Comparison of ENCODE assay signal across 9 cellular contexts in genomic region chr9:130137870-130138653, GRCh38. TPM values are rescaled to one million over a fixed set of nuclear protein-coding genes. Genes with fewer than 3 reads are reported as not detected.
DNase-seq lines count a peak whose midpoint lies in the region; ATAC-seq and TF ChIP-seq lines count a peak whose summit lies in the region.
"Had no signal": no experiment of that assay in that cellular context is flagged by ENCODE, and none has a peak within 500 bp of the region (broad histone marks: within the 10 kb centered on the region; RNA-seq: fewer than 3 reads in every experiment).

No MANE protein-coding gene starts in this region.

- no peaks in the 10 kb centered on the region for H4K20me1 ChIP-seq in fibroblast of lung (ENCODE audit: control insufficient read depth, extremely low read depth, insufficient read depth, low read length)

- H3K4me2 ChIP-seq in fibroblast of lung (ENCODE audit: extremely low read depth, insufficient read depth, low read length) = peak overlapping the region; percentile 72
- H3K4me2 ChIP-seq: KMS-11 had no signal

- no peak overlapping the region for H3K9ac ChIP-seq in fibroblast of lung (ENCODE audit: insufficient read depth, low read length)
- H3K9ac ChIP-seq: KMS-11 had no signal

- DNase-seq in GM03348 (ENCODE audit: low spot score) (peak; percentile 91), RWPE2 (ENCODE audit: low spot score) (peak; percentile 84), fibroblast of lung (ENCODE audit: low read depth in 2 of 2) (peak; percentile 95 to 99), NCI-H748 treated with DMSO at 0.1 percent for 48 hours (lab: John Stamatoyannopoulos, UW) (no peak), NCI-H2107 treated with DMSO at 0.1 percent for 48 hours (lab: John Stamatoyannopoulos, UW; ENCODE audit: unreplicated experiment) (no peak)

- H3K36me3 ChIP-seq in RWPE2 (ENCODE audit: low read depth) (0 out of 2 replicates have a peak, but pooled peaks cover 4% of the 10 kb centered on the region), fibroblast of lung (ENCODE audit: control insufficient read depth, insufficient read depth, low read length) (peaks cover 3% of the 10 kb centered on the region), neutrophil (peaks cover 28% of the 10 kb centered on the region)

- H3K4me3 ChIP-seq in RWPE2 (ENCODE audit: severe bottlenecking) = no peak overlapping the region
- H3K4me3 ChIP-seq in fibroblast of lung (replicated peaks in 1 of 4; ENCODE audit: control extremely low read depth in 1 of 4, insufficient read depth in 1 of 4, low read depth in 3 of 4, low read length in 4 of 4) = no peak overlapping the region
- peak overlapping the region in 1 of 2 experiments; percentile 31 for H3K4me3 ChIP-seq in neutrophil (ENCODE audit: low read depth in 1 of 2, low read length in 1 of 2)

- H3K4me1 ChIP-seq in RWPE2 (ENCODE audit: insufficient read depth, poor library complexity, severe bottlenecking) (peaks cover 18% of the 10 kb centered on the region), fibroblast of lung (ENCODE audit: control insufficient read depth, extremely low read depth, insufficient read depth, low read length) (peaks cover 21% of the 10 kb centered on the region), neutrophil (ENCODE audit: control insufficient read depth in 1 of 2, insufficient read depth in 1 of 2, low read depth in 1 of 2, low read length in 1 of 2) (peaks cover 24 to 33% of the 10 kb centered on the region in 2 experiments)

- H3K27me3 ChIP-seq in RWPE2 (ENCODE audit: insufficient read depth, poor library complexity, severe bottlenecking) (no peaks in the 10 kb centered on the region), fibroblast of lung (ENCODE audit: control insufficient read depth, insufficient read depth, low read length) (no peaks in the 10 kb centered on the region), neutrophil (peaks cover 17% of the 10 kb centered on the region)

- H3K27ac ChIP-seq in RWPE2 (ENCODE audit: poor library complexity, severe bottlenecking) (peak overlapping the region; percentile 69), fibroblast of lung (ENCODE audit: insufficient read depth, low read length) (peak overlapping the region; percentile 82), neutrophil (peak overlapping the region; percentile 57)
- H3K27ac ChIP-seq: KMS-11 had no signal

- H2AFZ ChIP-seq in fibroblast of lung (ENCODE audit: low read length) = no peak overlapping the region

- H3K79me2 ChIP-seq in fibroblast of lung (ENCODE audit: control insufficient read depth, insufficient read depth, low read length) = no peaks in the 10 kb centered on the region

- TF ChIP-seq CTCF in RWPE2 (IDR thresholded peaks at IDR 0.05; ENCODE audit: poor library complexity, severe bottlenecking) (no peak), fibroblast of lung (conservative IDR thresholded peaks at IDR 0.05 in 1 of 2, IDR thresholded peaks at IDR 0.05 in 1 of 2; ENCODE audit: low read depth in 1 of 2, low read length in 2 of 2) (no peak), neutrophil (IDR thresholded peaks at IDR 0.05) (no peak)

- no peaks in the 10 kb centered on the region for H3K9me3 ChIP-seq in RWPE2 (ENCODE audit: severe bottlenecking)
- no peaks in the 10 kb centered on the region for H3K9me3 ChIP-seq in fibroblast of lung (ENCODE audit: control insufficient read depth, insufficient read depth, low read depth, low read length)
- no peaks in the 10 kb centered on the region for H3K9me3 ChIP-seq in neutrophil

- ATAC-seq in RWPE2 (ENCODE audit: low read depth) (peak; percentile 82), GM18511 (IDR thresholded peaks at IDR 0.05; ENCODE audit: unreplicated experiment) (no peak), GM18907 (IDR thresholded peaks at IDR 0.05; ENCODE audit: unreplicated experiment) (no peak)

RNA-seq across cellular contexts. Expression of gene NCS1, which starts 34.1 kb away (rescaled TPM):
- 37.5 and 52.0 TPM in 2 replicates for total RNA-seq in fibroblast of lung
- 44.9 and 89.4 TPM in 2 replicates for polyA plus RNA-seq in fibroblast of lung
- 37.5 and 69.5 TPM in 2 replicates for polyA plus RNA-seq in fibroblast of lung (2012)
- polyA minus RNA-seq in fibroblast of lung (ENCODE audit: low replicate concordance) = 57.6 and 107 TPM in 2 replicates

Comparison
In these comparisons a context has a peak if more than half of its experiments do, and no peak if none do; other contexts are left out.
1. DNase-seq: peak in GM03348 (single experiment), RWPE2 (single experiment) and fibroblast of lung (2 of 2); none in NCI-H748 treated with DMSO at 0.1 percent for 48 hours (single experiment) and NCI-H2107 treated with DMSO at 0.1 percent for 48 hours (single experiment).
2. Peak in every context shown above with its lines, with median percentiles within 50 percentile points of each other: H3K27ac ChIP-seq.